ENCODE assay signal across 8 cellular contexts in genomic region chr17:80101160-80101945, GRCh38. TPM values are rescaled to one million over a fixed set of nuclear protein-coding genes. Genes with fewer than 3 reads are reported as not detected.
DNase-seq lines count a peak whose midpoint lies in the region; ATAC-seq and TF ChIP-seq lines count a peak whose summit lies in the region.

Gene GAA (plus strand): TSS chr17:80101581. CDS start chr17:80104587, 3,006 bp downstream.

- intact Hi-C loops in A673 (cut with micrococcal nuclease; ENCODE audit: unreplicated experiment) = no loop called here

- H3K27me3 ChIP-seq in A673 (replicated peaks; ENCODE audit: insufficient read depth, low read depth, low read length, poor library complexity) = no peaks in the 10 kb centered on the region

- peak within 1 kb of the TSS; percentile 90 for H3K27ac Mint-ChIP-seq in chondrocyte (ENCODE audit: unreplicated experiment)

- no peaks in the 10 kb centered on the region for H3K27me3 Mint-ChIP-seq in chondrocyte (ENCODE audit: low read depth)

- no TSS peak for BruUV-seq in A673 (replicated peaks; lab: Mats Ljungman, UMichigan)

- H3K36me3 Mint-ChIP-seq in chondrocyte (ENCODE audit: low read depth) = no peaks in the 10 kb centered on the region

- DNase-seq in A673 (ENCODE audit: low spot score) (peak; percentile 91), NCI-H460 (ENCODE audit: extremely low read depth, low read depth) (peak; percentile 75), chondrocyte (ENCODE audit: low spot score) (no peak), kidney tubule cell (ENCODE audit: low spot score) (peak; percentile 86)
- DNase-seq in activated CD4-positive, alpha-beta T cell treated with anti-CD3 and anti-CD28 coated beads for 24 hours (ENCODE audit: low read depth in 2 of 2) = peak; percentile 80
- peak; percentile 74 to 81 (median 80) for DNase-seq in stimulated activated CD4-positive, alpha-beta T cell treated with anti-CD3 and anti-CD28 coated beads, Interleukin-1b, Interleukin-23, amount 100 ng/mL, for 24 hours (ENCODE audit: low read depth in 4 of 4, low spot score in 1 of 4)

- H3K4me3 ChIP-seq in A673 (ENCODE audit: low read depth, low read length, poor library complexity, severe bottlenecking) = peak within 1 kb of the TSS; percentile 84

- ATAC-seq in GM18519 (IDR thresholded peaks at IDR 0.05; ENCODE audit: low FRiP score, unreplicated experiment) (peak; percentile 61), HG03103 (IDR thresholded peaks at IDR 0.05; ENCODE audit: low read depth, unreplicated experiment) (peak; percentile 54)

- peaks cover 9% of the 10 kb centered on the region for H3K4me1 ChIP-seq in A673 (ENCODE audit: insufficient read depth, low read length, poor library complexity, severe bottlenecking)

- no peaks in the 10 kb centered on the region for H3K9me3 Mint-ChIP-seq in chondrocyte (ENCODE audit: low read depth)

- peak within 1 kb of the TSS; percentile 80 for H3K27ac ChIP-seq in A673 (ENCODE audit: low read depth, low read length, poor library complexity, severe bottlenecking)

- no peaks in the 10 kb centered on the region for H3K9me3 ChIP-seq in A673 (ENCODE audit: low read depth, low read length, poor library complexity, severe bottlenecking)

- CTCF ChIA-PET in A673 (lab: Charles Lee) = interaction anchor here (0.6 to 1.0 kb wide), 13 partner anchors 9 to 260 kb away, joined by 3 to 5 read pairs (median 3); partner anchors contain the start of gene EIF4A3

- peak within 1 kb of the TSS; percentile 89 for H3K4me3 Mint-ChIP-seq in chondrocyte (ENCODE audit: unreplicated experiment)

- POLR2A ChIA-PET in A673 (lab: Charles Lee; ENCODE audit: low non-redundant PET) = interaction anchor here (0.6 kb wide), 1 partner anchor 178 kb away, joined by 3 read pairs; no protein-coding TSS in a partner anchor

- no peaks in the 10 kb centered on the region for H3K36me3 ChIP-seq in A673 (ENCODE audit: insufficient read depth, low read length, poor library complexity, severe bottlenecking)

- TF ChIP-seq CTCF in A673 (conservative IDR thresholded peaks at IDR 0.05; ENCODE audit: low read depth, low read length) (peak; percentile 61), chondrocyte (IDR thresholded peaks at IDR 0.05) (peak; percentile 94)

- H3K4me1 Mint-ChIP-seq in chondrocyte (ENCODE audit: low read depth) = peaks cover 14% of the 10 kb centered on the region

RNA-seq across cellular contexts. Expression of gene GAA, which starts in this region (rescaled TPM):
- total RNA-seq in A673 (2021) (7.5 and 12.7 TPM in 2 replicates), chondrocyte (42.3 to 59.8 TPM (median 45.7 TPM) in 3 replicates)
- 45.1 and 51.0 TPM in 2 replicates for total RNA-seq in NCI-H460 (2014; rRNA removed; shearing (Covaris generic))
- polyA plus RNA-seq in NCI-H460 (2014; cell fraction: nucleus; rRNA removed) = 250 and 268 TPM in 2 replicates
